ENCODE assay signal across 8 cellular contexts in the genomic region with DNA sequence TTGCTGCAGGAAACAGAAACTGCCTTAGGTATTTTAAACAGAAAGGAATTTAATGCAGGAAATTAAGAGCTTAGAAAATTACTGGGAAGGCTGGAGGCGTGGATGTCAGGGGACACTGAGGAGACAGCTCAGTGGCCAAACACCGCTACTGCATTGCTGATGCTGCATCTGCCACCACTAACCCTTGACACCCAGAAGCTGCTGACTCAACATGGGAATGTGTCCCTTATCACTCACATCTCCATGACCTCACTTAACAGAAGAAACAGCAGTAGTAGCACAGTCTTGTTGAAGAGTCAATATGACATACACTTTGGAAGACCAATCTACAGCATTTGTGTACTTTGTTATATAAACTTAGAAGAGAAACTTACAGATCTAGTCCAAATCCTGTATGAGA.
DNase-seq lines count a peak whose midpoint lies in the region; ATAC-seq, FAIRE-seq and TF ChIP-seq lines count a peak whose summit lies in the region.

No MANE protein-coding gene starts in this region.

- DNase-seq in H54 (ENCODE audit: insufficient read length, low spot score), result peak; percentile 39
- peak; percentile 52 for DNase-seq in NT2/D1 (ENCODE audit: low read depth, low spot score)
- peak; percentile 58 to 60 for DNase-seq in foreskin fibroblast
- no peak for DNase-seq in right cardiac atrium
- DNase-seq in NCI-H345 (lab: John Stamatoyannopoulos, UW), result no peak
- DNase-seq in NCI-H2081 treated with DMSO at 0.1 percent for 48 hours (lab: John Stamatoyannopoulos, UW), result no peak
- DNase-seq in GOT3 (lab: John Stamatoyannopoulos, UW), result no peak

- H3K4me1 ChIP-seq in NT2/D1 (ENCODE audit: insufficient read depth, insufficient read length) (no peaks in the 10 kb centered on the region), right cardiac atrium (ENCODE audit: control insufficient read depth, insufficient read depth, low read length) (no peaks in the 10 kb centered on the region)

- no peak overlapping the region for H3K9ac ChIP-seq in NT2/D1 (ENCODE audit: insufficient read length, low read depth)

- TF ChIP-seq CTCF in GM12873 (IDR thresholded peaks at IDR 0.05; ENCODE audit: insufficient read depth, low read depth, low read length, missing control alignments) (peak; percentile 55), foreskin fibroblast (IDR thresholded peaks at IDR 0.05; ENCODE audit: low read depth, low read length) (peak; percentile 37)

- H3K27ac ChIP-seq in right cardiac atrium (ENCODE audit: low read length), result no peak overlapping the region

- peak; percentile 78 for FAIRE-seq in H54 (lab: Jason Lieb, UNC)

- ATAC-seq in right cardiac atrium, result no peak

- no peaks in the 10 kb centered on the region for H3K27me3 ChIP-seq in NT2/D1 (ENCODE audit: insufficient read depth, insufficient read length)
- no peaks in the 10 kb centered on the region for H3K27me3 ChIP-seq in right cardiac atrium (ENCODE audit: control insufficient read depth, insufficient read depth)

- no peak overlapping the region for H3K4me3 ChIP-seq in NT2/D1 (ENCODE audit: insufficient read length, low read depth)
- no peak overlapping the region for H3K4me3 ChIP-seq in foreskin fibroblast (ENCODE audit: low read depth in 1 of 2, low read length in 2 of 2)
- no peak overlapping the region for H3K4me3 ChIP-seq in right cardiac atrium (ENCODE audit: low read length)

- intact Hi-C loops in right cardiac atrium (cut with DNase I), result no loop called here

- H3K9me3 ChIP-seq in NT2/D1 (ENCODE audit: insufficient read depth, low read length) (peaks cover 23% of the 10 kb centered on the region), right cardiac atrium (ENCODE audit: control insufficient read depth, low read length) (no peaks in the 10 kb centered on the region)

- WGBS in right cardiac atrium, result 71% methylated on average over 2 of the region's 2 CpGs

- no peaks in the 10 kb centered on the region for H3K36me3 ChIP-seq in NT2/D1 (ENCODE audit: insufficient read depth, insufficient read length, low read length)

- no peak for TF ChIP-seq POLR2A in H54 (IDR thresholded peaks at IDR 0.05; ENCODE audit: low read depth, low read length)

Comparison
In these comparisons a context has a peak if more than half of its experiments do, and no peak if none do; other contexts are left out.
1. DNase-seq: peak in H54 (single experiment), NT2/D1 (single experiment) and foreskin fibroblast (2 of 2); none in right cardiac atrium (0 of 3), NCI-H345 (single experiment), NCI-H2081 treated with DMSO at 0.1 percent for 48 hours (single experiment) and GOT3 (single experiment).